ENCODE assay signal across 3 cellular contexts in genomic region chr7:80677629-80678028, GRCh38.
A peak's percentile ranks its signal among the peaks of the same experiment; 100 is the strongest.
TF ChIP-seq lines count a peak whose summit lies in the region.

No MANE protein-coding gene starts in this region.

TF ChIP-seq in SK-N-SH, 30 proteins besides CTCF, POLR2A, EP300 and RAD21:
- peak; percentile 64; the same call in 1 of the 2 replicates for TF ChIP-seq FOSL2 (IDR thresholded peaks at IDR 0.05; ENCODE audit: borderline replicate concordance, low read depth)
- no peak for TF ChIP-seq POLR2AphosphoS5 (IDR thresholded peaks at IDR 0.05; ENCODE audit: low read depth, low read length)
- TF ChIP-seq TCF12 (IDR thresholded peaks at IDR 0.05) = 0 out of 2 replicates have a peak, but pooled peaks have one; percentile 18
- peak; percentile 31; the same call in 1 of the 2 replicates for TF ChIP-seq JUND (IDR thresholded peaks at IDR 0.05)
- TF ChIP-seq TAF1 (IDR thresholded peaks at IDR 0.05; ENCODE audit: borderline replicate concordance, low read depth, low read length) = no peak
TF ChIP-seq in SK-N-SH: peak in this region for 3.

TF ChIP-seq in SK-N-SH treated with all-trans-retinoic acid at 6 μM for 48 hours, 23 proteins besides CTCF, POLR2A, EP300 and RAD21:
- TF ChIP-seq ZNF565 (CRISPR knock-in tag; conservative IDR thresholded peaks at IDR 0.05; ENCODE audit: low read depth) (no peak), SNAI2 (CRISPR knock-in tag; IDR thresholded peaks at IDR 0.05) (no peak), PATZ1 (CRISPR knock-in tag; IDR thresholded peaks at IDR 0.05; ENCODE audit: borderline replicate concordance) (no peak), TCF4 (CRISPR knock-in tag; IDR thresholded peaks at IDR 0.05; ENCODE audit: borderline replicate concordance) (no peak), ZNF8 (CRISPR knock-in tag; IDR thresholded peaks at IDR 0.05) (no peak), GLIS3 (CRISPR knock-in tag; IDR thresholded peaks at IDR 0.05) (no peak), PPARA (CRISPR knock-in tag; IDR thresholded peaks at IDR 0.05; ENCODE audit: borderline replicate concordance) (no peak), ZNF70 (CRISPR knock-in tag; IDR thresholded peaks at IDR 0.05) (no peak), CSDC2 (CRISPR knock-in tag; IDR thresholded peaks at IDR 0.05) (no peak), OSR1 (CRISPR knock-in tag; IDR thresholded peaks at IDR 0.05) (no peak), ZFP3 (CRISPR knock-in tag; IDR thresholded peaks at IDR 0.05) (no peak), RARB (CRISPR knock-in tag; IDR thresholded peaks at IDR 0.05) (no peak), CSRNP3 (CRISPR knock-in tag; IDR thresholded peaks at IDR 0.05) (no peak), POU6F1 (CRISPR knock-in tag; IDR thresholded peaks at IDR 0.05; ENCODE audit: borderline replicate concordance, low read depth) (no peak), ESRRG (CRISPR knock-in tag; IDR thresholded peaks at IDR 0.05) (no peak)

TF ChIP-seq in endothelial cell of umbilical vein, 7 proteins besides CTCF, POLR2A, EP300 and RAD21:
- peak; percentile 36 for TF ChIP-seq FOS (IDR thresholded peaks at IDR 0.05; ENCODE audit: borderline replicate concordance, insufficient read depth, low read length)
- peak; percentile 37 for TF ChIP-seq JUN (IDR thresholded peaks at IDR 0.05; ENCODE audit: borderline replicate concordance, insufficient read depth, insufficient read length, low read depth)
- no peak for TF ChIP-seq MYC (IDR thresholded peaks at IDR 0.05; ENCODE audit: low read depth, low read length)
